2 cellular contexts compared by ENCODE assay signal in the genomic region with DNA sequence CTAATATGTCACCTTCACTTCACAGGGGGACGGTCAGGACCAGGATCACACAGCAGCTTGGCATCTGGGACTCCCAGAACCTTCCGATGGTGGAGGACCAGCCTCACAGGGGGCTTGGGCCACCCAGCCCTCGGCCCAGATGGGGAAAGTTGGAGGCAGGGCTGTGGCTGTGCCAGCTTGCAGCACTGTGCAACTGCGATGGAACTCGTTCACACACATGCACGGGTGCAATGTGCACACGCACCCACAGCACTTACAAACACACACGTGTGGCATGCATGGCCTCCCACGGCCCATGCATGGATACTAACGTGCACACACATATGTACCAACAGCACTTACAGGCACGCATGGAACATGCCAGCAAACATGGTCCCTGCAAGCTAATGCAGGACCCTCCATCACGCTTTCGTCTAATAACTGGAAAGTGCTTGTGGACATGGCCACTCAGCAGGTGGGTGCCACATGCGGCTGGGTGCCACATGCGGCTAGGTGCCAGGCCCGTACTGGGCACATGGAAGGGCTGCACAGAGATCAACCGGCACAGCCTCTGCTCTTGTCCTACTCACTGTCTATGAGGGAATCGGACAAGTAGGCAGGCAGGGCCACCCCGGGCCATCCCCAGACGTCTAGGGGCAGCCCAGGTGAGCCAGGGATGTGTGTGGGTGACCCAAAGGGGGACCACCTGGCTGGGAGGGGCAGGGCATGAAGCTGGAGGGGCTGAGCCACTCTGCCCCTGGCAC.
TF ChIP-seq lines count a peak whose summit lies in the region.

No MANE protein-coding gene starts in this region.

TF ChIP-seq in H1, 55 proteins besides CTCF, POLR2A, EP300 and RAD21:
- TF ChIP-seq JUN (IDR thresholded peaks at IDR 0.05; ENCODE audit: low read depth, low read length) = no peak

TF ChIP-seq in GM23338, 12 proteins besides CTCF, POLR2A, EP300 and RAD21:
- TF ChIP-seq STAT1 (IDR thresholded peaks at IDR 0.05; ENCODE audit: unreplicated experiment) (no peak), EZH2phosphoT487 (IDR thresholded peaks at IDR 0.05; ENCODE audit: unreplicated experiment) (no peak), CREB1 (CRISPR knock-in tag; IDR thresholded peaks at IDR 0.05; ENCODE audit: low read depth) (no peak), ZNF114 (CRISPR knock-in tag; IDR thresholded peaks at IDR 0.05) (no peak), ZNF331 (CRISPR knock-in tag; IDR thresholded peaks at IDR 0.05; ENCODE audit: low read depth) (no peak), NANOG (IDR thresholded peaks at IDR 0.05; ENCODE audit: borderline replicate concordance) (no peak), JUNB (IDR thresholded peaks at IDR 0.05; ENCODE audit: unreplicated experiment) (no peak), POLR2AphosphoS5 (IDR thresholded peaks at IDR 0.05; ENCODE audit: low read depth) (no peak), EZH2 (IDR thresholded peaks at IDR 0.05; ENCODE audit: low read depth, unreplicated experiment) (no peak)
- TF ChIP-seq, protein P1, sequence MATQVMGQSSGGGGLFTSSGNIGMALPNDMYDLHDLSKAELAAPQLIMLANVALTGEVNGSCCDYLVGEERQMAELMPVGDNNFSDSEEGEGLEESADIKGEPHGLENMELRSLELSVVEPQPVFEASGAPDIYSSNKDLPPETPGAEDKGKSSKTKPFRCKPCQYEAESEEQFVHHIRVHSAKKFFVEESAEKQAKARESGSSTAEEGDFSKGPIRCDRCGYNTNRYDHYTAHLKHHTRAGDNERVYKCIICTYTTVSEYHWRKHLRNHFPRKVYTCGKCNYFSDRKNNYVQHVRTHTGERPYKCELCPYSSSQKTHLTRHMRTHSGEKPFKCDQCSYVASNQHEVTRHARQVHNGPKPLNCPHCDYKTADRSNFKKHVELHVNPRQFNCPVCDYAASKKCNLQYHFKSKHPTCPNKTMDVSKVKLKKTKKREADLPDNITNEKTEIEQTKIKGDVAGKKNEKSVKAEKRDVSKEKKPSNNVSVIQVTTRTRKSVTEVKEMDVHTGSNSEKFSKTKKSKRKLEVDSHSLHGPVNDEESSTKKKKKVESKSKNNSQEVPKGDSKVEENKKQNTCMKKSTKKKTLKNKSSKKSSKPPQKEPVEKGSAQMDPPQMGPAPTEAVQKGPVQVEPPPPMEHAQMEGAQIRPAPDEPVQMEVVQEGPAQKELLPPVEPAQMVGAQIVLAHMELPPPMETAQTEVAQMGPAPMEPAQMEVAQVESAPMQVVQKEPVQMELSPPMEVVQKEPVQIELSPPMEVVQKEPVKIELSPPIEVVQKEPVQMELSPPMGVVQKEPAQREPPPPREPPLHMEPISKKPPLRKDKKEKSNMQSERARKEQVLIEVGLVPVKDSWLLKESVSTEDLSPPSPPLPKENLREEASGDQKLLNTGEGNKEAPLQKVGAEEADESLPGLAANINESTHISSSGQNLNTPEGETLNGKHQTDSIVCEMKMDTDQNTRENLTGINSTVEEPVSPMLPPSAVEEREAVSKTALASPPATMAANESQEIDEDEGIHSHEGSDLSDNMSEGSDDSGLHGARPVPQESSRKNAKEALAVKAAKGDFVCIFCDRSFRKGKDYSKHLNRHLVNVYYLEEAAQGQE (IDR thresholded peaks at IDR 0.05; ENCODE audit: unreplicated experiment) = no peak
- TF ChIP-seq, protein P2, sequence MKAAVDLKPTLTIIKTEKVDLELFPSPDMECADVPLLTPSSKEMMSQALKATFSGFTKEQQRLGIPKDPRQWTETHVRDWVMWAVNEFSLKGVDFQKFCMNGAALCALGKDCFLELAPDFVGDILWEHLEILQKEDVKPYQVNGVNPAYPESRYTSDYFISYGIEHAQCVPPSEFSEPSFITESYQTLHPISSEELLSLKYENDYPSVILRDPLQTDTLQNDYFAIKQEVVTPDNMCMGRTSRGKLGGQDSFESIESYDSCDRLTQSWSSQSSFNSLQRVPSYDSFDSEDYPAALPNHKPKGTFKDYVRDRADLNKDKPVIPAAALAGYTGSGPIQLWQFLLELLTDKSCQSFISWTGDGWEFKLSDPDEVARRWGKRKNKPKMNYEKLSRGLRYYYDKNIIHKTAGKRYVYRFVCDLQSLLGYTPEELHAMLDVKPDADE (IDR thresholded peaks at IDR 0.05) = no peak
- TF ChIP-seq, protein P3, sequence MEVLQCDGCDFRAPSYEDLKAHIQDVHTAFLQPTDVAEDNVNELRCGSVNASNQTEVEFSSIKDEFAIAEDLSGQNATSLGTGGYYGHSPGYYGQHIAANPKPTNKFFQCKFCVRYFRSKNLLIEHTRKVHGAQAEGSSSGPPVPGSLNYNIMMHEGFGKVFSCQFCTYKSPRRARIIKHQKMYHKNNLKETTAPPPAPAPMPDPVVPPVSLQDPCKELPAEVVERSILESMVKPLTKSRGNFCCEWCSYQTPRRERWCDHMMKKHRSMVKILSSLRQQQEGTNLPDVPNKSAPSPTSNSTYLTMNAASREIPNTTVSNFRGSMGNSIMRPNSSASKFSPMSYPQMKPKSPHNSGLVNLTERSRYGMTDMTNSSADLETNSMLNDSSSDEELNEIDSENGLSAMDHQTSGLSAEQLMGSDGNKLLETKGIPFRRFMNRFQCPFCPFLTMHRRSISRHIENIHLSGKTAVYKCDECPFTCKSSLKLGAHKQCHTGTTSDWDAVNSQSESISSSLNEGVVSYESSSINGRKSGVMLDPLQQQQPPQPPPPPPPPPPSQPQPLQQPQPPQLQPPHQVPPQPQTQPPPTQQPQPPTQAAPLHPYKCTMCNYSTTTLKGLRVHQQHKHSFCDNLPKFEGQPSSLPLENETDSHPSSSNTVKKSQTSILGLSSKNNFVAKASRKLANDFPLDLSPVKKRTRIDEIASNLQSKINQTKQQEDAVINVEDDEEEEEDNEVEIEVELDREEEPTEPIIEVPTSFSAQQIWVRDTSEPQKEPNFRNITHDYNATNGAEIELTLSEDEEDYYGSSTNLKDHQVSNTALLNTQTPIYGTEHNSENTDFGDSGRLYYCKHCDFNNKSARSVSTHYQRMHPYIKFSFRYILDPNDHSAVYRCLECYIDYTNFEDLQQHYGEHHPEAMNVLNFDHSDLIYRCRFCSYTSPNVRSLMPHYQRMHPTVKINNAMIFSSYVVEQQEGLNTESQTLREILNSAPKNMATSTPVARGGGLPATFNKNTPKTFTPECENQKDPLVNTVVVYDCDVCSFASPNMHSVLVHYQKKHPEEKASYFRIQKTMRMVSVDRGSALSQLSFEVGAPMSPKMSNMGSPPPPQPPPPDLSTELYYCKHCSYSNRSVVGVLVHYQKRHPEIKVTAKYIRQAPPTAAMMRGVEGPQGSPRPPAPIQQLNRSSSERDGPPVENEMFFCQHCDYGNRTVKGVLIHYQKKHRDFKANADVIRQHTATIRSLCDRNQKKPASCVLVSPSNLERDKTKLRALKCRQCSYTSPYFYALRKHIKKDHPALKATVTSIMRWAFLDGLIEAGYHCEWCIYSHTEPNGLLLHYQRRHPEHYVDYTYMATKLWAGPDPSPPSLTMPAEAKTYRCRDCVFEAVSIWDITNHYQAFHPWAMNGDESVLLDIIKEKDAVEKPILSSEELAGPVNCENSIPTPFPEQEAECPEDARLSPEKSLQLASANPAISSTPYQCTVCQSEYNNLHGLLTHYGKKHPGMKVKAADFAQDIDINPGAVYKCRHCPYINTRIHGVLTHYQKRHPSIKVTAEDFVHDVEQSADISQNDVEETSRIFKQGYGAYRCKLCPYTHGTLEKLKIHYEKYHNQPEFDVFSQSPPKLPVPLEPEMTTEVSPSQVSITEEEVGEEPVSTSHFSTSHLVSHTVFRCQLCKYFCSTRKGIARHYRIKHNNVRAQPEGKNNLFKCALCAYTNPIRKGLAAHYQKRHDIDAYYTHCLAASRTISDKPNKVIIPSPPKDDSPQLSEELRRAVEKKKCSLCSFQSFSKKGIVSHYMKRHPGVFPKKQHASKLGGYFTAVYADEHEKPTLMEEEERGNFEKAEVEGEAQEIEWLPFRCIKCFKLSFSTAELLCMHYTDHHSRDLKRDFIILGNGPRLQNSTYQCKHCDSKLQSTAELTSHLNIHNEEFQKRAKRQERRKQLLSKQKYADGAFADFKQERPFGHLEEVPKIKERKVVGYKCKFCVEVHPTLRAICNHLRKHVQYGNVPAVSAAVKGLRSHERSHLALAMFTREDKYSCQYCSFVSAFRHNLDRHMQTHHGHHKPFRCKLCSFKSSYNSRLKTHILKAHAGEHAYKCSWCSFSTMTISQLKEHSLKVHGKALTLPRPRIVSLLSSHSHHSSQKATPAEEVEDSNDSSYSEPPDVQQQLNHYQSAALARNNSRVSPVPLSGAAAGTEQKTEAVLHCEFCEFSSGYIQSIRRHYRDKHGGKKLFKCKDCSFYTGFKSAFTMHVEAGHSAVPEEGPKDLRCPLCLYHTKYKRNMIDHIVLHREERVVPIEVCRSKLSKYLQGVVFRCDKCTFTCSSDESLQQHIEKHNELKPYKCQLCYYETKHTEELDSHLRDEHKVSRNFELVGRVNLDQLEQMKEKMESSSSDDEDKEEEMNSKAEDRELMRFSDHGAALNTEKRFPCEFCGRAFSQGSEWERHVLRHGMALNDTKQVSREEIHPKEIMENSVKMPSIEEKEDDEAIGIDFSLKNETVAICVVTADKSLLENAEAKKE (CRISPR knock-in tag; IDR thresholded peaks at IDR 0.05) = no peak
TF ChIP-seq in GM23338: peak in this region for 0.
